ENCODE assay signal across 31 cellular contexts in genomic region chr12:132295101-132295526, GRCh38. TPM values are rescaled to one million over a fixed set of nuclear protein-coding genes. Genes with fewer than 3 reads are reported as not detected.
"Had no signal": no experiment of that assay in that cellular context is flagged by ENCODE, and none has a peak within 500 bp of the region (broad histone marks: within the 10 kb centered on the region; RNA-seq: fewer than 3 reads in every experiment).

No MANE protein-coding gene starts in this region.

- H3K27ac ChIP-seq: ascending aorta, body of pancreas, KMS-11, SJSA1 had no signal

- H3K9me3 ChIP-seq: ascending aorta, body of pancreas, SJSA1 had no signal

- H3K36me3 Mint-ChIP-seq: activated CD8-positive, alpha-beta memory T cell treated with anti-CD3 and anti-CD28 coated beads, Interleukin-2, amount 10 ng/mL, durations not matched to agents 7 days and 5 days; activated naive CD4-positive, alpha-beta T cell treated with anti-CD3 and anti-CD28 coated beads, Interleukin-2, amount 50 U/mL, for 24 hours had no signal

- H3K27ac Mint-ChIP-seq: activated CD4-positive, alpha-beta T cell treated with anti-CD3 and anti-CD28 coated beads, Interleukin-2, amount 10 ng/mL, durations not matched to agents 24 days and 14 days; activated CD8-positive, alpha-beta memory T cell treated with anti-CD3 and anti-CD28 coated beads, Interleukin-2, amount 10 ng/mL, durations not matched to agents 7 days and 5 days; activated naive CD4-positive, alpha-beta T cell treated with anti-CD3 and anti-CD28 coated beads, Interleukin-2, amount 50 U/mL, for 24 hours; activated T-cell treated with anti-CD3 and anti-CD28 coated beads, Interleukin-2, amount 50 U/mL, for 24 hours; activated T-helper 1 cell treated with anti-CD3 and anti-CD28 coated beads, Interleukin-12 subunit alpha, Interleukin-12 subunit beta, Interleukin-2, Interleukin-4 antibody, amounts not matched to agents 30 ng/mL and 10 ng/mL and 1 ng/mL, durations not matched to agents 14 hours and 24 hours and 36 hours; WTC11 had no signal

- H3K27me3 ChIP-seq: ascending aorta, SJSA1 had no signal

- H3K27me3 Mint-ChIP-seq: activated CD4-positive, alpha-beta T cell treated with anti-CD3 and anti-CD28 coated beads, Interleukin-2, amount 10 ng/mL, durations not matched to agents 24 days and 14 days; activated CD8-positive, alpha-beta memory T cell treated with anti-CD3 and anti-CD28 coated beads, Interleukin-2, amount 10 ng/mL, durations not matched to agents 7 days and 5 days had no signal

- H3K36me3 ChIP-seq: ascending aorta, SJSA1 had no signal

- H3K9me3 Mint-ChIP-seq: activated naive CD4-positive, alpha-beta T cell treated with anti-CD3 and anti-CD28 coated beads, Interleukin-2, amount 50 U/mL, for 24 hours; activated T-cell treated with anti-CD3 and anti-CD28 coated beads, Interleukin-2, amount 50 U/mL, for 24 hours had no signal

- H3K4me1 ChIP-seq: ascending aorta, body of pancreas, SJSA1 had no signal

- ATAC-seq: activated CD8-positive, alpha-beta memory T cell treated with anti-CD3 and anti-CD28 coated beads, Interleukin-2, amount 10 ng/mL, durations not matched to agents 7 days and 5 days; body of pancreas; Panc1; SK-N-SH treated with all-trans-retinoic acid at 6 μM for 48 hours; WTC11 had no signal

- H3K4me1 Mint-ChIP-seq: activated CD4-positive, alpha-beta T cell treated with anti-CD3 and anti-CD28 coated beads, Interleukin-2, amount 10 ng/mL, durations not matched to agents 24 days and 14 days; activated CD8-positive, alpha-beta memory T cell treated with anti-CD3 and anti-CD28 coated beads, Interleukin-2, amount 10 ng/mL, durations not matched to agents 7 days and 5 days; activated naive CD4-positive, alpha-beta T cell treated with anti-CD3 and anti-CD28 coated beads, Interleukin-2, amount 50 U/mL, for 24 hours; WTC11 had no signal

- H3K4me3 Mint-ChIP-seq: activated CD4-positive, alpha-beta T cell treated with anti-CD3 and anti-CD28 coated beads, Interleukin-2, amount 10 ng/mL, durations not matched to agents 24 days and 14 days; activated CD8-positive, alpha-beta memory T cell treated with anti-CD3 and anti-CD28 coated beads, Interleukin-2, amount 10 ng/mL, durations not matched to agents 7 days and 5 days; activated naive CD4-positive, alpha-beta T cell treated with anti-CD3 and anti-CD28 coated beads, Interleukin-2, amount 50 U/mL, for 24 hours; activated T-cell treated with anti-CD3 and anti-CD28 coated beads, Interleukin-2, amount 50 U/mL, for 24 hours; activated T-helper 1 cell treated with anti-CD3 and anti-CD28 coated beads, Interleukin-12 subunit alpha, Interleukin-12 subunit beta, Interleukin-2, Interleukin-4 antibody, amounts not matched to agents 30 ng/mL and 10 ng/mL and 1 ng/mL, durations not matched to agents 14 hours and 24 hours and 36 hours; WTC11 had no signal

- DNase-seq: activated CD4-positive, alpha-beta T cell treated with anti-CD3 and anti-CD28 coated beads for 1 hour; activated CD4-positive, alpha-beta T cell treated with anti-CD3 and anti-CD28 coated beads, Interleukin-2, amount 10 ng/mL, durations not matched to agents 24 days and 14 days; activated CD4-positive, alpha-beta T cell treated with anti-CD3 and anti-CD28 coated beads, Interleukin-2, amount 50 U/mL, for 48 hours; activated CD8-positive, alpha-beta memory T cell treated with anti-CD3 and anti-CD28 coated beads, Interleukin-2, amount 10 ng/mL, durations not matched to agents 7 days and 5 days; activated effector memory CD4-positive, alpha-beta T cell treated with Interleukin-2 at 50 U/mL for 16 hours; activated naive CD4-positive, alpha-beta T cell; activated T-cell treated with anti-CD3 and anti-CD28 coated beads, Interleukin-2, amount 50 U/mL, for 24 hours; body of pancreas; central memory CD4-positive, alpha-beta T cell; NCI-H1092; NCI-H1417; NCI-H1930; NCI-H2171 treated with DMSO at 0.1 percent for 48 hours; NCI-H226; NCI-H510A treated with DMSO at 0.1 percent for 48 hours; NCI-H69; NK-92 treated with Interleukin-12 subunit alpha and Interleukin-12 subunit beta, amount 100 ng/mL, for 24 hours; OCI-M1; RPMI8226; SHP77; SW 1271 had no signal

- H3K4me3 ChIP-seq: ascending aorta, body of pancreas, SJSA1 had no signal

RNA-seq across cellular contexts. Expression of gene GALNT9, which starts 34.3 kb away (rescaled TPM):
- total RNA-seq: activated CD4-positive, alpha-beta T cell treated with anti-CD3 and anti-CD28 coated beads, Interleukin-2, amount 10 ng/mL, durations not matched to agents 24 days and 14 days; activated CD8-positive, alpha-beta memory T cell treated with anti-CD3 and anti-CD28 coated beads, Interleukin-2, amount 10 ng/mL, durations not matched to agents 7 days and 5 days; activated T-helper 1 cell treated with anti-CD3 and anti-CD28 coated beads, Interleukin-12 subunit alpha, Interleukin-12 subunit beta, Interleukin-2, Interleukin-4 antibody, amounts not matched to agents 30 ng/mL and 10 ng/mL and 1 ng/mL, durations not matched to agents 14 hours and 24 hours and 36 hours; ascending aorta; body of pancreas; bronchial epithelial cell; SJSA1; T-helper 1 cell treated with Interleukin-12 subunit alpha and Interleukin-12 subunit beta and Interleukin-4 antibody, amounts not matched to agents 30 ng/mL and 1 ng/mL, for 36 hours had no signal
